ENCODE assay signal across 9 cellular contexts in genomic region chr6:2839982-2840793, GRCh38. TPM values are rescaled to one million over a fixed set of nuclear protein-coding genes. Genes with fewer than 3 reads are reported as not detected.
DNase-seq lines count a peak whose midpoint lies in the region; FAIRE-seq and TF ChIP-seq lines count a peak whose summit lies in the region.
"Had no signal": no experiment of that assay in that cellular context is flagged by ENCODE, and none has a peak within 500 bp of the region (broad histone marks: within the 10 kb centered on the region; RNA-seq: fewer than 3 reads in every experiment).

No MANE protein-coding gene starts in this region.

- peaks cover 29% of the 10 kb centered on the region for H3K36me3 ChIP-seq in CD4-positive, alpha-beta memory T cell (ENCODE audit: insufficient read depth, low read length)

- peaks cover 46% of the 10 kb centered on the region for H3K4me1 ChIP-seq in CD4-positive, alpha-beta memory T cell (ENCODE audit: insufficient read depth, low read length)

- no peaks in the 10 kb centered on the region for H3K27me3 ChIP-seq in CD4-positive, alpha-beta memory T cell (ENCODE audit: insufficient read depth, low read length)

- peak overlapping the region; percentile 71 to 95 (median 88) for H3K27ac Mint-ChIP-seq in CD4-positive, alpha-beta memory T cell
- peak overlapping the region; percentile 76 for H3K27ac Mint-ChIP-seq in osteocyte (ENCODE audit: unreplicated experiment)

- H3K27me3 Mint-ChIP-seq in CD4-positive, alpha-beta memory T cell: no peaks in the 10 kb centered on the region
- H3K27me3 Mint-ChIP-seq in osteocyte (ENCODE audit: unreplicated experiment): no peaks in the 10 kb centered on the region

- H3K27ac ChIP-seq in CD4-positive, alpha-beta memory T cell (ENCODE audit: low read depth, low read length): peak overlapping the region; percentile 73

- CTCF ChIA-PET in CD4-positive, alpha-beta memory T cell (lab: Charles Lee; ENCODE audit: partially characterized antibody): interaction anchor here (1.1 to 11.3 kb wide), 11 partner anchors 10 to 149 kb away, joined by 3 to 223 read pairs (median 5); partner anchors contain the start of genes MYLK4, SERPINB9 and WRNIP1

- DNase-seq in CD4-positive, alpha-beta memory T cell: no peak
- DNase-seq in RKO (ENCODE audit: low spot score): peak; percentile 37
- DNase-seq in epithelial cell of proximal tubule (ENCODE audit: low read depth): no peak
- DNase-seq in osteocyte (ENCODE audit: extremely low spot score, unreplicated experiment): peak; percentile 57
- no peak for DNase-seq in HK-2 (ENCODE audit: unreplicated experiment)
- no peak for DNase-seq in HTR-8/SVneo (ENCODE audit: insufficient read length, low spot score)
- DNase-seq in NCI-H1694 treated with DMSO at 0.1 percent for 48 hours (lab: John Stamatoyannopoulos, UW): no peak
- no peak for DNase-seq in NCI-H345 treated with DMSO at 0.1 percent for 48 hours (lab: John Stamatoyannopoulos, UW; ENCODE audit: unreplicated experiment)
- DNase-seq: NCI-H510A treated with DMSO at 0.1 percent for 48 hours had no signal

- no peak for FAIRE-seq in HTR-8/SVneo (lab: Jason Lieb, UNC)

- H3K4me1 Mint-ChIP-seq in CD4-positive, alpha-beta memory T cell: peaks cover 38 to 63% (median 48%) of the 10 kb centered on the region in 4 donors
- H3K4me1 Mint-ChIP-seq in osteocyte (ENCODE audit: unreplicated experiment): peaks cover 25% of the 10 kb centered on the region

- H3K36me3 Mint-ChIP-seq in CD4-positive, alpha-beta memory T cell: peaks cover 28 to 47% of the 10 kb centered on the region in 2 donors
- peaks cover 9% of the 10 kb centered on the region for H3K36me3 Mint-ChIP-seq in osteocyte (ENCODE audit: unreplicated experiment)

- TF ChIP-seq CTCF in epithelial cell of proximal tubule (conservative IDR thresholded peaks at IDR 0.05; ENCODE audit: low read depth, low read length) (no peak), osteocyte (IDR thresholded peaks at IDR 0.05) (no peak)

- POLR2A ChIA-PET in CD4-positive, alpha-beta memory T cell (lab: Charles Lee; ENCODE audit: partially characterized antibody): interaction anchor here (0.6 to 4.9 kb wide), 15 partner anchors 14 to 224 kb away, joined by 3 to 75 read pairs (median 10); partner anchors contain the start of gene WRNIP1

- H3K4me3 Mint-ChIP-seq in CD4-positive, alpha-beta memory T cell: peak overlapping the region; percentile 89 to 96 (median 93)
- peak overlapping the region; percentile 58 for H3K4me3 Mint-ChIP-seq in osteocyte (ENCODE audit: unreplicated experiment)

- H3K9me3 ChIP-seq in CD4-positive, alpha-beta memory T cell (ENCODE audit: control insufficient read depth in 1 of 2, low read length in 2 of 2): no peaks in the 10 kb centered on the region

- H3K4me3 ChIP-seq in CD4-positive, alpha-beta memory T cell (ENCODE audit: low read length in 2 of 2): peak overlapping the region; percentile 20 to 58
- H3K4me3 ChIP-seq in epithelial cell of proximal tubule (ENCODE audit: low read depth, low read length): peak overlapping the region; percentile 75

- intact Hi-C loops in CD4-positive, alpha-beta memory T cell (cut with micrococcal nuclease): no loop called here

- no peaks in the 10 kb centered on the region for H3K9me3 Mint-ChIP-seq in CD4-positive, alpha-beta memory T cell
- H3K9me3 Mint-ChIP-seq in osteocyte (ENCODE audit: unreplicated experiment): no peaks in the 10 kb centered on the region

RNA-seq across cellular contexts. Expression of gene SERPINB1, which starts 1.5 kb away (rescaled TPM):
- 10 to 100 TPM; 56.7 to 58.0 TPM for total RNA-seq in CD4-positive, alpha-beta memory T cell
- 100 to 1,000 TPM; 126 to 159 TPM for polyA plus RNA-seq in CD4-positive, alpha-beta memory T cell
- total RNA-seq in epithelial cell of proximal tubule (23.7 and 32.4 TPM in 2 replicates), osteocyte (13.7 and 14.8 TPM in 2 replicates)

Comparison
In these comparisons a context has a peak if more than half of its experiments do, and no peak if none do; other contexts are left out.
1. DNase-seq: peak in RKO (single experiment) and osteocyte (single experiment); none in CD4-positive, alpha-beta memory T cell (0 of 5), epithelial cell of proximal tubule (single experiment), HK-2 (single experiment), HTR-8/SVneo (single experiment), NCI-H1694 treated with DMSO at 0.1 percent for 48 hours (single experiment) and NCI-H345 treated with DMSO at 0.1 percent for 48 hours (single experiment).